In the genomic region with DNA sequence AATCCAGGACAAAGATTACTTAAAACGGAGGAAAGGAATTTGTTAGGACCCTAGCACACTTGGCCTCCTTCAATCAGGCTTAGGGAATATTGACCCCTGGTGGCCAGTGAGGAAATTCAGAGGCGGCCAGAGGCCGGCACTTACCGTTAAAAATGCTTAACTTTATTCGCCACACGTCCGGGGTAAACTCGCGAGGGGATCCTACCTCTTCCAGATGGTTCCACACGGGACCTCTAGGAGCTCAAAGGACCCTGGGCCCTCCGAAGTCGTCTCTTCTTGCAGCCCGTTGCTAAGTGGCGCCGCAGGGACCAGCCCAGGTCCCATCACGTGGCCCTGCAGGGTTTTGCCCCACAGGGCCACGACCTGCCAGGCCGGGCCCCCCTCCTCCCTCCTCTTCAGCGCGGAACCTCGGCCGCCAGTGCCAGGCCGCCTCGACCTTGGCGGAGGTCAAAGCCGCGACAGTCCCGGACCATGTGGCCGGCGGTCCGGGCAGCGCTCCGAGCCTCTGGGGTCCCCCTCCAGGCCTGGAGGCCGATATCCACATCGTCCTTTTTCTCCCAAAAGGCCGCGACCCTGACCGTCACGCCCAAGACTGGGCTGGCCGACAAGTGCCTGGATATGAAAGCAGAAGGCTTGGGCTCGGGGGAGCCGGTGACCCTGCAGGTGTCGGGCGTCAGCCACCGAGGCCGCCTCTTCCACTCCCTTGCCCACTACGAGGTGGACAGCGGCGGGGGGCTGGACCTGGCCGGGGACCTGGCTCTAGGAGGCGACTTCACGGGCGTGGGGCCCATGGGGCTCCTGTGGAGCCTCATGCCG, we compare ENCODE assay signal across 8 cellular contexts.
DNase-seq lines count a peak whose midpoint lies in the region; ATAC-seq and TF ChIP-seq lines count a peak whose summit lies in the region.

No MANE protein-coding gene starts in this region.

- peak; percentile 88 for TF ChIP-seq RAD21 in Ishikawa (IDR thresholded peaks at IDR 0.05; ENCODE audit: low read depth)

- no peaks in the 10 kb centered on the region for H3K9me3 Mint-ChIP-seq in nephron progenitor cell

- no peaks in the 10 kb centered on the region for H3K36me3 Mint-ChIP-seq in nephron progenitor cell (ENCODE audit: low read depth)

- H3K27ac Mint-ChIP-seq in nephron progenitor cell, result no peak overlapping the region

- H3K4me3 Mint-ChIP-seq in nephron progenitor cell, result peak overlapping the region; percentile 77

- TF ChIP-seq EP300 in Ishikawa (IDR thresholded peaks at IDR 0.05; ENCODE audit: borderline replicate concordance), result no peak

- H3K27me3 ChIP-seq in RWPE2 (ENCODE audit: insufficient read depth, poor library complexity, severe bottlenecking) (no peaks in the 10 kb centered on the region), subcutaneous abdominal adipose tissue (ENCODE audit: control insufficient read depth in 5 of 5, insufficient read depth in 4 of 5, low read length in 5 of 5) (no peaks in the 10 kb centered on the region)

- peak overlapping the region in 4 of 5 donors; percentile 69 to 86 (median 77) for H3K9ac ChIP-seq in subcutaneous abdominal adipose tissue (ENCODE audit: low read length in 5 of 5)

- peaks cover 6% of the 10 kb centered on the region for H3K4me1 Mint-ChIP-seq in nephron progenitor cell

- no peaks in the 10 kb centered on the region for H3K9me3 ChIP-seq in RWPE2 (ENCODE audit: severe bottlenecking)
- H3K9me3 ChIP-seq in subcutaneous abdominal adipose tissue (ENCODE audit: control insufficient read depth in 5 of 5, low read length in 5 of 5), result no peaks in the 10 kb centered on the region

- H3K4me1 ChIP-seq in RWPE2 (ENCODE audit: insufficient read depth, poor library complexity, severe bottlenecking) (no peaks in the 10 kb centered on the region), subcutaneous abdominal adipose tissue (ENCODE audit: control insufficient read depth in 5 of 5, insufficient read depth in 5 of 5, low read length in 5 of 5) (peaks cover 0 to 21% (median 11%) of the 10 kb centered on the region in 5 donors)

- peak; percentile 85 for ATAC-seq in RWPE2 (ENCODE audit: low read depth)
- ATAC-seq in GM21367 (IDR thresholded peaks at IDR 0.05; ENCODE audit: unreplicated experiment), result no peak

- DNase-seq in RWPE2 (ENCODE audit: low spot score) (no peak), foreskin fibroblast (peak; percentile 51 to 85), nephron progenitor cell (peak; percentile 56)
- DNase-seq in activated naive CD4-positive, alpha-beta T cell (lab: John Stamatoyannopoulos, UW), result peak; percentile 23 to 36 (median 28)

- TF ChIP-seq CTCF in GM12872 (IDR thresholded peaks at IDR 0.05; ENCODE audit: insufficient read depth, low read depth, low read length) (peak; percentile 84), RWPE2 (IDR thresholded peaks at IDR 0.05; ENCODE audit: poor library complexity, severe bottlenecking) (peak; percentile 99), foreskin fibroblast (IDR thresholded peaks at IDR 0.05; ENCODE audit: low read depth, low read length) (peak; percentile 76), nephron progenitor cell (IDR thresholded peaks at IDR 0.05) (peak; percentile 83)

- peak overlapping the region; percentile 29 for H3K4me3 ChIP-seq in RWPE2 (ENCODE audit: severe bottlenecking)
- peak overlapping the region; percentile 39 to 51 for H3K4me3 ChIP-seq in foreskin fibroblast (ENCODE audit: low read depth in 1 of 2, low read length in 2 of 2)
- H3K4me3 ChIP-seq in subcutaneous abdominal adipose tissue (ENCODE audit: low read depth in 1 of 5, low read length in 5 of 5), result peak overlapping the region; percentile 57 to 78 (median 73)

- H3K36me3 ChIP-seq in RWPE2 (ENCODE audit: low read depth), result no peaks in the 10 kb centered on the region
- no peaks in the 10 kb centered on the region for H3K36me3 ChIP-seq in subcutaneous abdominal adipose tissue (ENCODE audit: control insufficient read depth in 5 of 5, insufficient read depth in 5 of 5, low read length in 5 of 5)

- H3K27ac ChIP-seq in RWPE2 (ENCODE audit: poor library complexity, severe bottlenecking), result no peak overlapping the region
- peak overlapping the region; percentile 60 for H3K27ac ChIP-seq in subcutaneous abdominal adipose tissue (ENCODE audit: low read depth, low read length)

- H3K27me3 Mint-ChIP-seq in nephron progenitor cell (ENCODE audit: low read depth, poor library complexity), result peaks cover 54% of the 10 kb centered on the region

TF ChIP-seq in Ishikawa, 13 proteins besides CTCF, POLR2A, EP300 and RAD21:
- no peak for TF ChIP-seq TEAD4 (IDR thresholded peaks at IDR 0.05)
- TF ChIP-seq, protein P1, sequence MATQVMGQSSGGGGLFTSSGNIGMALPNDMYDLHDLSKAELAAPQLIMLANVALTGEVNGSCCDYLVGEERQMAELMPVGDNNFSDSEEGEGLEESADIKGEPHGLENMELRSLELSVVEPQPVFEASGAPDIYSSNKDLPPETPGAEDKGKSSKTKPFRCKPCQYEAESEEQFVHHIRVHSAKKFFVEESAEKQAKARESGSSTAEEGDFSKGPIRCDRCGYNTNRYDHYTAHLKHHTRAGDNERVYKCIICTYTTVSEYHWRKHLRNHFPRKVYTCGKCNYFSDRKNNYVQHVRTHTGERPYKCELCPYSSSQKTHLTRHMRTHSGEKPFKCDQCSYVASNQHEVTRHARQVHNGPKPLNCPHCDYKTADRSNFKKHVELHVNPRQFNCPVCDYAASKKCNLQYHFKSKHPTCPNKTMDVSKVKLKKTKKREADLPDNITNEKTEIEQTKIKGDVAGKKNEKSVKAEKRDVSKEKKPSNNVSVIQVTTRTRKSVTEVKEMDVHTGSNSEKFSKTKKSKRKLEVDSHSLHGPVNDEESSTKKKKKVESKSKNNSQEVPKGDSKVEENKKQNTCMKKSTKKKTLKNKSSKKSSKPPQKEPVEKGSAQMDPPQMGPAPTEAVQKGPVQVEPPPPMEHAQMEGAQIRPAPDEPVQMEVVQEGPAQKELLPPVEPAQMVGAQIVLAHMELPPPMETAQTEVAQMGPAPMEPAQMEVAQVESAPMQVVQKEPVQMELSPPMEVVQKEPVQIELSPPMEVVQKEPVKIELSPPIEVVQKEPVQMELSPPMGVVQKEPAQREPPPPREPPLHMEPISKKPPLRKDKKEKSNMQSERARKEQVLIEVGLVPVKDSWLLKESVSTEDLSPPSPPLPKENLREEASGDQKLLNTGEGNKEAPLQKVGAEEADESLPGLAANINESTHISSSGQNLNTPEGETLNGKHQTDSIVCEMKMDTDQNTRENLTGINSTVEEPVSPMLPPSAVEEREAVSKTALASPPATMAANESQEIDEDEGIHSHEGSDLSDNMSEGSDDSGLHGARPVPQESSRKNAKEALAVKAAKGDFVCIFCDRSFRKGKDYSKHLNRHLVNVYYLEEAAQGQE (IDR thresholded peaks at IDR 0.05; ENCODE audit: low read depth), result peak; percentile 32; the same call in 1 of the 2 replicates
- no peak for TF ChIP-seq EGR1 (IDR thresholded peaks at IDR 0.05)
- TF ChIP-seq FOXM1 (IDR thresholded peaks at IDR 0.05; ENCODE audit: borderline replicate concordance, low read depth), result no peak
- no peak for TF ChIP-seq CREB1 (IDR thresholded peaks at IDR 0.05; ENCODE audit: low read depth)
- TF ChIP-seq, protein P2, sequence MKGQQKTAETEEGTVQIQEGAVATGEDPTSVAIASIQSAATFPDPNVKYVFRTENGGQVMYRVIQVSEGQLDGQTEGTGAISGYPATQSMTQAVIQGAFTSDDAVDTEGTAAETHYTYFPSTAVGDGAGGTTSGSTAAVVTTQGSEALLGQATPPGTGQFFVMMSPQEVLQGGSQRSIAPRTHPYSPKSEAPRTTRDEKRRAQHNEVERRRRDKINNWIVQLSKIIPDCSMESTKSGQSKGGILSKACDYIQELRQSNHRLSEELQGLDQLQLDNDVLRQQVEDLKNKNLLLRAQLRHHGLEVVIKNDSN (IDR thresholded peaks at IDR 0.05), result peak; percentile 93
- no peak; the same call in 1 of the 2 replicates for TF ChIP-seq NFIC (IDR thresholded peaks at IDR 0.05)
- peak; percentile 36; the same call in 1 of the 2 replicates for TF ChIP-seq YY1 (IDR thresholded peaks at IDR 0.05; ENCODE audit: low read depth)
- no peak; the same call in 1 of the 2 replicates for TF ChIP-seq MAX (IDR thresholded peaks at IDR 0.05)
- no peak for TF ChIP-seq ZBTB7A (IDR thresholded peaks at IDR 0.05; ENCODE audit: low read depth)
- TF ChIP-seq CEBPB (IDR thresholded peaks at IDR 0.05), result no peak
- TF ChIP-seq TAF1 (IDR thresholded peaks at IDR 0.05; ENCODE audit: low read depth), result peak; percentile 63
- TF ChIP-seq TCF12 (IDR thresholded peaks at IDR 0.05; ENCODE audit: low read depth), result no peak
